ENCODE assay signal across 29 cellular contexts in genomic region chr15:55231455-55231854, GRCh38. TPM values are rescaled to one million over a fixed set of nuclear protein-coding genes. Genes with fewer than 3 reads are reported as not detected.
DNase-seq lines count a peak whose midpoint lies in the region; ATAC-seq, FAIRE-seq and TF ChIP-seq lines count a peak whose summit lies in the region.
"Had no signal": no experiment of that assay in that cellular context is flagged by ENCODE, and none has a peak within 500 bp of the region (broad histone marks: within the 10 kb centered on the region; RNA-seq: fewer than 3 reads in every experiment).

No MANE protein-coding gene starts in this region.

- SMC1A ChIA-PET in GM12878 (lab: Charles Lee; ENCODE audit: uncharacterized antibody, unreplicated experiment): interaction anchor here (1.1 to 2.4 kb wide), 6 partner anchors 9 to 86 kb away, joined by 3 to 14 read pairs (median 4); no protein-coding TSS in a partner anchor

- H3K9me3 ChIP-seq in CD8-positive, alpha-beta memory T cell (ENCODE audit: low read length): no peaks in the 10 kb centered on the region
- no peaks in the 10 kb centered on the region for H3K9me3 ChIP-seq in GM12878 (replicated peaks; ENCODE audit: control insufficient read depth, insufficient read depth, low read length)
- no peaks in the 10 kb centered on the region for H3K9me3 ChIP-seq in adrenal gland (replicated peaks in 1 of 3)
- H3K9me3 ChIP-seq: BLaER1, HAP-1, Peyer's patch had no signal

- ATAC-seq in activated T-cell treated with anti-CD3 and anti-CD28 coated beads, Interleukin-2, amount 50 U/mL, for 4 hours: no peak
- ATAC-seq in GM12878 (0 out of 3 replicates have a peak, but pooled peaks have one; percentile 18), Right ventricle myocardium superior (ENCODE audit: poor library complexity) (no peak)
- ATAC-seq in stimulated activated effector memory CD8-positive, alpha-beta T cell treated with anti-CD3 and anti-CD28 coated beads, Interleukin-12 subunit alpha, Interleukin-12 subunit beta, amount 100 ng/mL, for 72 hours: no peak

- in situ Hi-C loops in GM12878 (cut with MboI): no loop called here

- no peak for DNase-seq in activated T-cell treated with anti-CD3 and anti-CD28 coated beads, Interleukin-2, amount 50 U/mL, for 24 hours
- DNase-seq in activated T-cell treated with anti-CD3 and anti-CD28 coated beads, Interleukin-2, amount 50 U/mL, for 4 hours: no peak
- DNase-seq in CD8-positive, alpha-beta memory T cell: no peak
- no peak for DNase-seq in GM12878 (ENCODE audit: low read depth, low spot score)
- DNase-seq in stimulated activated effector memory CD8-positive, alpha-beta T cell treated with anti-CD3 and anti-CD28 coated beads, Interleukin-12 subunit alpha, Interleukin-12 subunit beta, amount 100 ng/mL, for 72 hours (ENCODE audit: low spot score in 2 of 2): no peak
- no peak for DNase-seq in adrenal gland
- DNase-seq in Right ventricle myocardium superior: no peak
- DNase-seq: CD4-positive, alpha-beta T cell; COR-L47; DMS53; GOT3; HFFc6; Karpas-422; NCI-H1092 treated with DMSO at 0.1 percent for 48 hours; NCI-H1436; NCI-H187; NCI-H2081 treated with DMSO at 0.1 percent for 48 hours; NCI-H2171; NCI-H226; NCI-H510A; NCI-H69; OCI-M1; Peyer's patch; SIG-M5 had no signal

- intact Hi-C loops in GM12878 (cut with micrococcal nuclease; ENCODE audit: unreplicated experiment) (no loop called here), adrenal gland (cut with DNase I) (no loop called here), Right ventricle myocardium superior (cut with DNase I) (no loop called here)

- FAIRE-seq in GM12878 (lab: Jason Lieb, UNC): no peak
- FAIRE-seq: G401.6, GM12891 had no signal

- H3K27me3 Mint-ChIP-seq in activated T-cell treated with anti-CD3 and anti-CD28 coated beads, Interleukin-2, amount 50 U/mL, for 24 hours: no peaks in the 10 kb centered on the region
- H3K27me3 Mint-ChIP-seq in activated T-cell treated with anti-CD3 and anti-CD28 coated beads, Interleukin-2, amount 50 U/mL, for 4 hours (ENCODE audit: low read depth): no peaks in the 10 kb centered on the region
- no peaks in the 10 kb centered on the region for H3K27me3 Mint-ChIP-seq in CD8-positive, alpha-beta memory T cell
- H3K27me3 Mint-ChIP-seq: CD4-positive, alpha-beta T cell had no signal

- 100% methylated on average over 1 of the region's 1 CpG for WGBS in GM12878 (ENCODE audit: insufficient coverage, insufficient replicate concordance, low lambda C conversion rate, missing lambda C conversion rate)
- 93 to 97% (median 95%) methylated on average over 1 of the region's 1 CpG for WGBS in adrenal gland, 4 donors

- H3K27ac Mint-ChIP-seq in activated T-cell treated with anti-CD3 and anti-CD28 coated beads, Interleukin-2, amount 50 U/mL, for 24 hours: peak overlapping the region; percentile 74
- H3K27ac Mint-ChIP-seq in CD8-positive, alpha-beta memory T cell: peak overlapping the region in 5 of 8 donors; percentile 53 to 94 (median 88)
- H3K27ac Mint-ChIP-seq in stimulated activated effector memory CD8-positive, alpha-beta T cell treated with anti-CD3 and anti-CD28 coated beads, Interleukin-12 subunit alpha, Interleukin-12 subunit beta, amount 100 ng/mL, for 72 hours: peak overlapping the region; percentile 65
- H3K27ac Mint-ChIP-seq: HFFc6 had no signal

- H2AFZ ChIP-seq in GM12878 (ENCODE audit: control insufficient read depth, low read depth, low read length): no peak overlapping the region

- POLR2A ChIA-PET in CD8-positive, alpha-beta memory T cell (lab: Charles Lee): no interaction called here
- POLR2A ChIA-PET in GM12878 (lab: Charles Lee): interaction anchor here (1.0 kb wide), 2 partner anchors 9 to 36 kb away, joined by 3 read pairs; no protein-coding TSS in a partner anchor

- peaks cover 8% of the 10 kb centered on the region for H3K4me1 ChIP-seq in CD8-positive, alpha-beta memory T cell (ENCODE audit: insufficient read depth, low read length)
- H3K4me1 ChIP-seq in GM12878 (ENCODE audit: control insufficient read depth, insufficient read depth, low read length): no peaks in the 10 kb centered on the region
- peaks cover 0 to 4% of the 10 kb centered on the region in 2 donors for H3K4me1 ChIP-seq in adrenal gland (replicated peaks in 1 of 2)
- H3K4me1 ChIP-seq: BLaER1, HAP-1, Peyer's patch had no signal

- H3K4me2 ChIP-seq in GM12878 (ENCODE audit: control insufficient read depth, insufficient read depth): no peak overlapping the region
- H3K4me2 ChIP-seq: BLaER1 had no signal

- TF ChIP-seq POLR2A in GM12878 (IDR thresholded peaks at IDR 0.05; ENCODE audit: low read depth, low read length) (no peak), adrenal gland (IDR thresholded peaks at IDR 0.05) (no peak)

- no TSS peak for BruUV-seq in GM12878 (replicated peaks; lab: Mats Ljungman, UMichigan)

- H3K27ac ChIP-seq in CD8-positive, alpha-beta memory T cell (ENCODE audit: low read depth, low read length): no peak overlapping the region
- no peak overlapping the region for H3K27ac ChIP-seq in GM12878 (ENCODE audit: control insufficient read depth, insufficient read depth)
- H3K27ac ChIP-seq in adrenal gland: no peak overlapping the region
- H3K27ac ChIP-seq: BLaER1, Peyer's patch, SK-N-MC had no signal

- TF ChIP-seq EP300 in GM12878 (IDR thresholded peaks at IDR 0.05; ENCODE audit: borderline replicate concordance in 1 of 2, control insufficient read depth in 1 of 2, low read depth in 2 of 2, low read length in 2 of 2): no peak

- H3K36me3 Mint-ChIP-seq in activated T-cell treated with anti-CD3 and anti-CD28 coated beads, Interleukin-2, amount 50 U/mL, for 24 hours (ENCODE audit: low read depth): peaks cover 92% of the 10 kb centered on the region
- peaks cover 48% of the 10 kb centered on the region for H3K36me3 Mint-ChIP-seq in activated T-cell treated with anti-CD3 and anti-CD28 coated beads, Interleukin-2, amount 50 U/mL, for 4 hours (ENCODE audit: insufficient read depth)
- H3K36me3 Mint-ChIP-seq in CD8-positive, alpha-beta memory T cell: peaks cover 15 to 76% (median 25%) of the 10 kb centered on the region in 3 donors
- peaks cover 100% of the 10 kb centered on the region for H3K36me3 Mint-ChIP-seq in stimulated activated effector memory CD8-positive, alpha-beta T cell treated with anti-CD3 and anti-CD28 coated beads, Interleukin-12 subunit alpha, Interleukin-12 subunit beta, amount 100 ng/mL, for 72 hours

- H3K4me3 ChIP-seq in CD8-positive, alpha-beta memory T cell (ENCODE audit: low read length): no peak overlapping the region
- H3K4me3 ChIP-seq in GM12878 (no peak overlapping the region), adrenal gland (no peak overlapping the region)
- H3K4me3 ChIP-seq: BLaER1, HAP-1, Peyer's patch, SK-N-MC had no signal

- H3K36me3 ChIP-seq in CD8-positive, alpha-beta memory T cell (ENCODE audit: insufficient read depth, low read length): peaks cover 11% of the 10 kb centered on the region
- H3K36me3 ChIP-seq in GM12878 (ENCODE audit: control insufficient read depth in 2 of 2, insufficient read depth in 2 of 2, low read length in 1 of 2) (no peaks in the 10 kb centered on the region), adrenal gland (replicated peaks in 1 of 2) (no peaks in the 10 kb centered on the region)
- H3K36me3 ChIP-seq: BLaER1, HAP-1, Peyer's patch had no signal

- H3K9me3 Mint-ChIP-seq in activated T-cell treated with anti-CD3 and anti-CD28 coated beads, Interleukin-2, amount 50 U/mL, for 24 hours: no peaks in the 10 kb centered on the region
- H3K9me3 Mint-ChIP-seq in activated T-cell treated with anti-CD3 and anti-CD28 coated beads, Interleukin-2, amount 50 U/mL, for 4 hours: no peaks in the 10 kb centered on the region
- no peaks in the 10 kb centered on the region for H3K9me3 Mint-ChIP-seq in CD8-positive, alpha-beta memory T cell
- no peaks in the 10 kb centered on the region for H3K9me3 Mint-ChIP-seq in stimulated activated effector memory CD8-positive, alpha-beta T cell treated with anti-CD3 and anti-CD28 coated beads, Interleukin-12 subunit alpha, Interleukin-12 subunit beta, amount 100 ng/mL, for 72 hours
- H3K9me3 Mint-ChIP-seq: CD4-positive, alpha-beta T cell; HFFc6 had no signal

- no peak for TF ChIP-seq RAD21 in GM12878 (IDR thresholded peaks at IDR 0.05; ENCODE audit: insufficient read depth, low read depth, low read length)

- RAD21 ChIA-PET in GM12878 (lab: Charles Lee; ENCODE audit: unreplicated experiment): interaction anchor here (0.6 to 1.2 kb wide), 5 partner anchors 14 to 1145 kb away, joined by 3 to 4 read pairs (median 3); no protein-coding TSS in a partner anchor

- peaks cover 46% of the 10 kb centered on the region for H3K4me1 Mint-ChIP-seq in activated T-cell treated with anti-CD3 and anti-CD28 coated beads, Interleukin-2, amount 50 U/mL, for 24 hours (ENCODE audit: low read depth)
- H3K4me1 Mint-ChIP-seq in activated T-cell treated with anti-CD3 and anti-CD28 coated beads, Interleukin-2, amount 50 U/mL, for 4 hours (ENCODE audit: low read depth): peaks cover 22% of the 10 kb centered on the region
- H3K4me1 Mint-ChIP-seq in CD8-positive, alpha-beta memory T cell: peaks cover 31 to 67% (median 60%) of the 10 kb centered on the region in 3 donors
- H3K4me1 Mint-ChIP-seq in stimulated activated effector memory CD8-positive, alpha-beta T cell treated with anti-CD3 and anti-CD28 coated beads, Interleukin-12 subunit alpha, Interleukin-12 subunit beta, amount 100 ng/mL, for 72 hours: peaks cover 50% of the 10 kb centered on the region

- no peaks in the 10 kb centered on the region for H4K20me1 ChIP-seq in GM12878 (ENCODE audit: control insufficient read depth, insufficient read depth)
- H4K20me1 ChIP-seq: BLaER1 had no signal

- no peak overlapping the region for H3K9ac ChIP-seq in GM12878 (ENCODE audit: control insufficient read depth, insufficient read depth, low read length)
- H3K9ac ChIP-seq: BLaER1 had no signal

- no peaks in the 10 kb centered on the region for H3K27me3 ChIP-seq in CD8-positive, alpha-beta memory T cell (ENCODE audit: insufficient read depth, low read length, poor library complexity, severe bottlenecking)
- H3K27me3 ChIP-seq in GM12878 (replicated peaks in 1 of 2; ENCODE audit: control insufficient read depth in 2 of 2, insufficient read depth in 2 of 2, low read length in 1 of 2) (no peaks in the 10 kb centered on the region), adrenal gland (no peaks in the 10 kb centered on the region)
- H3K27me3 ChIP-seq: BLaER1, Peyer's patch had no signal

- TF ChIP-seq CTCF in GM12878 (IDR thresholded peaks at IDR 0.05 in 2 of 3, conservative IDR thresholded peaks at IDR 0.05 in 1 of 3; ENCODE audit: control insufficient read depth in 2 of 3, extremely low read depth in 1 of 3, insufficient read depth in 1 of 3, low read depth in 3 of 3, low read length in 3 of 3): no peak
- TF ChIP-seq CTCF in adrenal gland (IDR thresholded peaks at IDR 0.05): no peak

- H3K4me3 Mint-ChIP-seq in activated T-cell treated with anti-CD3 and anti-CD28 coated beads, Interleukin-2, amount 50 U/mL, for 24 hours: no peak overlapping the region
- no peak overlapping the region for H3K4me3 Mint-ChIP-seq in activated T-cell treated with anti-CD3 and anti-CD28 coated beads, Interleukin-2, amount 50 U/mL, for 4 hours
- H3K4me3 Mint-ChIP-seq in CD8-positive, alpha-beta memory T cell: peak overlapping the region in 1 of 7 donors; percentile 49
- peak overlapping the region; percentile 48 for H3K4me3 Mint-ChIP-seq in stimulated activated effector memory CD8-positive, alpha-beta T cell treated with anti-CD3 and anti-CD28 coated beads, Interleukin-12 subunit alpha, Interleukin-12 subunit beta, amount 100 ng/mL, for 72 hours
- H3K4me3 Mint-ChIP-seq: CD4-positive, alpha-beta T cell; HFFc6 had no signal

- no peaks in the 10 kb centered on the region for H3K79me2 ChIP-seq in GM12878 (ENCODE audit: control insufficient read depth, insufficient read depth, low read length)

- CTCF ChIA-PET in CD8-positive, alpha-beta memory T cell (lab: Charles Lee): interaction anchor here (1.1 to 1.9 kb wide), 6 partner anchors 10 to 59 kb away, joined by 3 to 5 read pairs (median 3); no protein-coding TSS in a partner anchor
- CTCF ChIA-PET in GM12878 (lab: Yijun Ruan, JAX): interaction anchor here (1.1 to 1.8 kb wide), 7 partner anchors 9 to 1275 kb away, joined by 3 to 5 read pairs (median 4); no protein-coding TSS in a partner anchor

RNA-seq across cellular contexts. Expression of gene RSL24D1, which starts 34.7 kb away (rescaled TPM):
- 100 to 1,000 TPM; 182 to 211 (median 191) TPM for total RNA-seq in activated T-cell treated with anti-CD3 and anti-CD28 coated beads, Interleukin-2, amount 50 U/mL, for 4 hours
- total RNA-seq in CD8-positive, alpha-beta memory T cell: 100 to 1,000 TPM; 145 to 154 TPM
- polyA plus RNA-seq in CD8-positive, alpha-beta memory T cell: 84.9 TPM
- 43.7 and 44.6 TPM in 2 replicates for total RNA-seq in GM12878 (2013; cell fraction: nucleolus; rRNA removed)
- total RNA-seq in GM12878 (2014; rRNA removed) (94.9 and 127 TPM in 2 replicates), GM12878 (2014; rRNA removed; fragmentation: Illumina TruSeq; extraction: Trizol) (133 and 134 TPM in 2 replicates), GM12878 (2021) (97.4 and 101 TPM in 2 replicates), adrenal gland (10 to 100 TPM; 31.9 to 76.2 (median 50.2) TPM), Right ventricle myocardium superior (39.6 TPM)
- polyA plus RNA-seq in GM12878 (2011; ENCODE audit: low read depth): 54.2 TPM
- polyA plus RNA-seq in GM12878 (2011; rRNA removed) (146 and 264 TPM in 2 replicates), GM12878 (2014; fragmentation: Illumina TruSeq; extraction: Trizol) (107 and 131 TPM in 2 replicates), GM12878 (2014; fragmentation: Nextera tagmentation; extraction: Ambion mirVana) (100 to 1,000 TPM; 198 to 249 TPM), GM12878 (2014; rRNA removed) (81.4 and 95.0 TPM in 2 replicates), GM12878 (2016; fragmentation: Nextera tagmentation; extraction: Ambion mirVana) (100 to 1,000 TPM; 115 to 126 TPM), adrenal gland (10 to 100 TPM; 43.0 to 52.3 (median 49.3) TPM)
- polyA plus RNA-seq in GM12878 (2011; cell fraction: cytosol; rRNA removed): 29.2 and 33.1 TPM in 2 replicates
- polyA plus RNA-seq in GM12878 (2011; cell fraction: nucleus; rRNA removed): 27.3 and 34.9 TPM in 2 replicates
- 124 and 129 TPM in 2 replicates for polyA plus RNA-seq in GM12878 (2012)
- polyA minus RNA-seq in GM12878 (2011; rRNA and poly(A)+ RNA removed): 22.1 and 37.0 TPM in 2 replicates
- 14.4 and 21.5 TPM in 2 replicates for polyA minus RNA-seq in GM12878 (2011; cell fraction: cytosol; rRNA and poly(A)+ RNA removed)
- polyA minus RNA-seq in GM12878 (2011; cell fraction: nucleus; rRNA and poly(A)+ RNA removed): 29.5 and 40.5 TPM in 2 replicates

RNA-seq across cellular contexts. Expression of gene RAB27A, which starts 58.2 kb away (rescaled TPM):
- total RNA-seq in activated T-cell treated with anti-CD3 and anti-CD28 coated beads, Interleukin-2, amount 50 U/mL, for 4 hours: 100 to 1,000 TPM in 2 of 3 donors, 10 to 100 TPM in 1; 95.3 to 144 (median 108) TPM
- total RNA-seq in CD8-positive, alpha-beta memory T cell: 100 to 1,000 TPM; 187 to 195 TPM
- 132 TPM for polyA plus RNA-seq in CD8-positive, alpha-beta memory T cell
- total RNA-seq in GM12878 (2013; cell fraction: nucleolus; rRNA removed): 104 and 107 TPM in 2 replicates
- total RNA-seq in GM12878 (2014; rRNA removed) (13.3 and 15.4 TPM in 2 replicates), GM12878 (2014; rRNA removed; fragmentation: Illumina TruSeq; extraction: Trizol) (27.6 and 30.8 TPM in 2 replicates), GM12878 (2021) (52.2 and 53.2 TPM in 2 replicates), adrenal gland (10 to 100 TPM; 17.7 to 78.3 (median 46.7) TPM), Right ventricle myocardium superior (4.8 TPM)
- 14.9 TPM for polyA plus RNA-seq in GM12878 (2011; ENCODE audit: low read depth)
- polyA plus RNA-seq in GM12878 (2011; rRNA removed) (139 and 184 TPM in 2 replicates), GM12878 (2014; fragmentation: Illumina TruSeq; extraction: Trizol) (65.4 and 85.6 TPM in 2 replicates), GM12878 (2014; fragmentation: Nextera tagmentation; extraction: Ambion mirVana) (10 to 100 TPM; 24.6 to 36.5 TPM), GM12878 (2014; rRNA removed) (44.3 and 50.6 TPM in 2 replicates), GM12878 (2016; fragmentation: Nextera tagmentation; extraction: Ambion mirVana) (10 to 100 TPM; 32.0 to 33.9 TPM), adrenal gland (100 to 1,000 TPM in 1 of 3 donors, 10 to 100 TPM in 2; 12.6 to 102 (median 12.7) TPM)
- polyA plus RNA-seq in GM12878 (2011; cell fraction: cytosol; rRNA removed): 55.6 and 70.9 TPM in 2 replicates
- polyA plus RNA-seq in GM12878 (2011; cell fraction: nucleus; rRNA removed): 35.5 and 42.4 TPM in 2 replicates
- 17.4 and 27.6 TPM in 2 replicates for polyA plus RNA-seq in GM12878 (2012)
- 38.7 and 48.9 TPM in 2 replicates for polyA minus RNA-seq in GM12878 (2011; rRNA and poly(A)+ RNA removed)
- 20.4 and 23.8 TPM in 2 replicates for polyA minus RNA-seq in GM12878 (2011; cell fraction: cytosol; rRNA and poly(A)+ RNA removed)
- 14.3 and 20.1 TPM in 2 replicates for polyA minus RNA-seq in GM12878 (2011; cell fraction: nucleus; rRNA and poly(A)+ RNA removed)
